ENCODE assay signal across 8 cellular contexts in the genomic region with DNA sequence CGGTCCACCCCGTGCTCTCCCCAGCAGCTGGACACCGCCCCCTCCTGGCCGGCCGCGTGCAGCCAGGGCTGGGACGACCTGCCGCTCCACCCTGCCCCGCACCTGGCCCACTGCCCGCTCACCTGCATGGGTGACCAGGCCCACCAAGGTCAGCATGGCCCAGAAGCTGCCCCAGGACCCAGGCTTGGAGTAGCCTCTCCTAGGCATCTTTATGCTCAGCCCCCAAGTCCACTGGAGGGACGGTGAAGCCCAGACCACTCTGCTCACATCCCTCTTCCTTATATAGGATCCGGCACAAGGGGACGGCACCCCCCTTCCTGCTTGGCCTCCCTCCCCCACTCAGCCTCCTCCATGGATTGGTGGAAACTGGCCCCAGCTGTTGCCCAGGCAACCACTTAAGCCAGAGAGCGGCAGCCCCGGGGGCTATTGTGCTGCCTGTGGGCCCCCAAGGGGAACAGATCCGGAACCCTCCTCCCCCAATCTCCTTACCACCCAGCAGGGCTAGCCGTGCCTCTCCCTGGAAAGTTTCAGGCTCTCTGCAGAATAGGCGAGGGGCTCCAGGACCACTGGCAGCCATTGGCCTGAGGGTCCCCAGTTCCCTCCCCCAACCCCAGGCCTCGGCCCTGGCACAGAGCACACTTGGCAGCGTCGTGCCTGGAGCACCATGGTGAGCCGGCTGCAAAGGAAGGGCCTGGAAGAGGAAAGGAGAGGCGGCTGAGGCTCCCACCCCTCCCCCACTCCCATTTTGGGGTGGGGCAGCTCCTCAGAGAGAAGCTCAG. TPM values are rescaled to one million over a fixed set of nuclear protein-coding genes. Genes with fewer than 3 reads are reported as not detected.
A peak's percentile ranks its signal among the peaks of the same experiment; 100 is the strongest.
DNase-seq lines count a peak whose midpoint lies in the region; ATAC-seq, FAIRE-seq and TF ChIP-seq lines count a peak whose summit lies in the region.

Gene BTBD17, minus strand, starts transcription at position 256 of the 779 bp plus-strand sequence. Its CDS starts 49 bp downstream, at position 207.

- DNase-seq in AG09309 (ENCODE audit: low read depth) (no peak), HCT116 (ENCODE audit: low read depth, low spot score) (no peak), RWPE2 (ENCODE audit: low spot score) (peak; percentile 65), caudate nucleus (lab: John Stamatoyannopoulos, UW) (peak in 49 of 61 donors; percentile 15 to 76 (median 55)), left kidney (ENCODE audit: low read depth, low spot score) (peak; percentile 79), suprapubic skin (ENCODE audit: low spot score in 2 of 2) (no peak), GM12891 (ENCODE audit: insufficient read length, low spot score) (no peak)

- no peaks in the 10 kb centered on the region for H3K79me2 ChIP-seq in HCT116 (ENCODE audit: insufficient read depth, low read length)

- H3K9ac ChIP-seq in HCT116 (ENCODE audit: low read length), result no peak within 1 kb of the TSS

- FAIRE-seq in GM12891 (lab: Jason Lieb, UNC), result no peak

- H3K9me3 ChIP-seq in HCT116 (ENCODE audit: control insufficient read depth in 1 of 2, insufficient read depth in 1 of 2, low read depth in 1 of 2, low read length in 2 of 2), result no peaks in the 10 kb centered on the region
- H3K9me3 ChIP-seq in RWPE2 (ENCODE audit: severe bottlenecking), result no peaks in the 10 kb centered on the region
- no peaks in the 10 kb centered on the region for H3K9me3 ChIP-seq in suprapubic skin

- H3K36me3 ChIP-seq in HCT116 (ENCODE audit: control insufficient read depth in 1 of 2, insufficient read depth in 2 of 2, low read length in 2 of 2) (no peaks in the 10 kb centered on the region), RWPE2 (ENCODE audit: low read depth) (no peaks in the 10 kb centered on the region), suprapubic skin (no peaks in the 10 kb centered on the region)

- peak; percentile 80 for TF ChIP-seq RAD21 in HCT116 (IDR thresholded peaks at IDR 0.05; ENCODE audit: low read depth)

- H2AFZ ChIP-seq in HCT116 (ENCODE audit: low read depth, low read length, poor library complexity, severe bottlenecking), result no peak within 1 kb of the TSS

- no peaks in the 10 kb centered on the region for H3K9me2 ChIP-seq in HCT116 (ENCODE audit: insufficient read depth)

- H3K4me2 ChIP-seq in HCT116 (ENCODE audit: low read length), result peak within 1 kb of the TSS; percentile 15; the same call in 1 of the 2 replicates

- H3K27me3 ChIP-seq in HCT116 (ENCODE audit: insufficient read depth, low read length) (no peaks in the 10 kb centered on the region), RWPE2 (ENCODE audit: insufficient read depth, poor library complexity, severe bottlenecking) (peaks cover 41% of the 10 kb centered on the region), suprapubic skin (peaks cover 65% of the 10 kb centered on the region)

- ATAC-seq in HCT116 (peak; percentile 96), RWPE2 (ENCODE audit: low read depth) (peak; percentile 74), GM21786 (IDR thresholded peaks at IDR 0.05; ENCODE audit: unreplicated experiment) (no peak)

- TF ChIP-seq CTCF in AG09309 (IDR thresholded peaks at IDR 0.05; ENCODE audit: control insufficient read depth, insufficient read depth, low read depth, low read length, missing control alignments) (peak; percentile 51), HCT116 (IDR thresholded peaks at IDR 0.05 in 2 of 3, conservative IDR thresholded peaks at IDR 0.05 in 1 of 3; ENCODE audit: borderline replicate concordance in 1 of 3, insufficient read depth in 1 of 3, low read depth in 2 of 3, low read length in 2 of 3) (peak; percentile 86 to 98 (median 98)), RWPE2 (IDR thresholded peaks at IDR 0.05; ENCODE audit: poor library complexity, severe bottlenecking) (peak; percentile 71), suprapubic skin (IDR thresholded peaks at IDR 0.05) (peak; percentile 22 to 59)

- no peak for TF ChIP-seq EP300 in suprapubic skin (IDR thresholded peaks at IDR 0.05)

- H3K4me3 ChIP-seq in AG09309 (ENCODE audit: control insufficient read depth, low read depth, low read length) (no peak within 1 kb of the TSS), HCT116 (replicated peaks in 1 of 2; ENCODE audit: low read depth in 1 of 2, low read length in 2 of 2) (no peak within 1 kb of the TSS), RWPE2 (ENCODE audit: severe bottlenecking) (no peak within 1 kb of the TSS), suprapubic skin (no peak within 1 kb of the TSS)

- intact Hi-C loops in HCT116 (cut with micrococcal nuclease), result loop anchor here (1.0 kb wide), 1 partner anchor 61 kb away; no protein-coding TSS in a partner anchor

- H3K27ac ChIP-seq in HCT116 (ENCODE audit: low read depth, low read length) (no peak within 1 kb of the TSS; the same call in 1 of the 2 replicates), RWPE2 (ENCODE audit: poor library complexity, severe bottlenecking) (no peak within 1 kb of the TSS), caudate nucleus (ENCODE audit: low read depth, low read length) (peak within 1 kb of the TSS; percentile 67), suprapubic skin (no peak within 1 kb of the TSS)

- no TSS peak for BruUV-seq in HCT116 (replicated peaks; lab: Mats Ljungman, UMichigan)

- RAD21 ChIA-PET in HCT116 (lab: Charles Lee; ENCODE audit: low non-redundant PET in 1 of 2, low total read pairs in 2 of 2, uncharacterized antibody in 2 of 2, unreplicated experiment in 2 of 2), result interaction anchor here in 1 of 2 experiments (0.8 kb wide), 1 partner anchor 56 kb away, joined by 3 read pairs; no protein-coding TSS in a partner anchor

- TF ChIP-seq POLR2A in HCT116 (IDR thresholded peaks at IDR 0.05; ENCODE audit: borderline replicate concordance, extremely low read depth, insufficient read depth, insufficient read length) (no peak), suprapubic skin (IDR thresholded peaks at IDR 0.05) (no peak), GM12891 (IDR thresholded peaks at IDR 0.05; ENCODE audit: low read depth, low read length) (no peak)

- H3K4me1 ChIP-seq in HCT116 (ENCODE audit: control insufficient read depth in 1 of 2, insufficient read depth in 2 of 2, low read length in 2 of 2) (peaks cover 0 to 8% of the 10 kb centered on the region in 2 experiments; a peak in 1 of 4 replicates), RWPE2 (ENCODE audit: insufficient read depth, poor library complexity, severe bottlenecking) (no peaks in the 10 kb centered on the region), suprapubic skin (peaks cover 7% of the 10 kb centered on the region)

- H4K20me1 ChIP-seq in HCT116 (ENCODE audit: insufficient read depth), result no peaks in the 10 kb centered on the region

- 23% methylated on average over 5 of the region's 23 CpGs for WGBS in suprapubic skin

- POLR2A ChIA-PET in HCT116 (lab: Charles Lee), result interaction anchor here (0.9 kb wide), 1 partner anchor 61 kb away, joined by 3 read pairs; no protein-coding TSS in a partner anchor

- CTCF ChIA-PET in HCT116 (lab: Charles Lee), result interaction anchor here (1.0 to 5.6 kb wide), 16 partner anchors 8 to 149 kb away, joined by 3 to 32 read pairs (median 6); partner anchors contain the start of gene TTYH2

TF ChIP-seq in HCT116, 20 proteins besides CTCF, POLR2A, EP300 and RAD21:
- TF ChIP-seq, protein P1, sequence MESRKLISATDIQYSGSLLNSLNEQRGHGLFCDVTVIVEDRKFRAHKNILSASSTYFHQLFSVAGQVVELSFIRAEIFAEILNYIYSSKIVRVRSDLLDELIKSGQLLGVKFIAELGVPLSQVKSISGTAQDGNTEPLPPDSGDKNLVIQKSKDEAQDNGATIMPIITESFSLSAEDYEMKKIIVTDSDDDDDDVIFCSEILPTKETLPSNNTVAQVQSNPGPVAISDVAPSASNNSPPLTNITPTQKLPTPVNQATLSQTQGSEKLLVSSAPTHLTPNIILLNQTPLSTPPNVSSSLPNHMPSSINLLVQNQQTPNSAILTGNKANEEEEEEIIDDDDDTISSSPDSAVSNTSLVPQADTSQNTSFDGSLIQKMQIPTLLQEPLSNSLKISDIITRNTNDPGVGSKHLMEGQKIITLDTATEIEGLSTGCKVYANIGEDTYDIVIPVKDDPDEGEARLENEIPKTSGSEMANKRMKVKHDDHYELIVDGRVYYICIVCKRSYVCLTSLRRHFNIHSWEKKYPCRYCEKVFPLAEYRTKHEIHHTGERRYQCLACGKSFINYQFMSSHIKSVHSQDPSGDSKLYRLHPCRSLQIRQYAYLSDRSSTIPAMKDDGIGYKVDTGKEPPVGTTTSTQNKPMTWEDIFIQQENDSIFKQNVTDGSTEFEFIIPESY (IDR thresholded peaks at IDR 0.05; ENCODE audit: extremely low read depth, insufficient replicate concordance, low read length), result no peak
- TF ChIP-seq EZH2 (IDR thresholded peaks at IDR 0.05), result no peak
- no peak for TF ChIP-seq ZNF274 (IDR thresholded peaks at IDR 0.05; ENCODE audit: low read depth, low read length)
- TF ChIP-seq EZH2phosphoT487 (IDR thresholded peaks at IDR 0.05; ENCODE audit: borderline replicate concordance), result no peak
- no peak for TF ChIP-seq SRF (IDR thresholded peaks at IDR 0.05; ENCODE audit: low read depth)
- TF ChIP-seq CEBPB (IDR thresholded peaks at IDR 0.05; ENCODE audit: low read depth), result no peak
- TF ChIP-seq POLR2AphosphoS5 (IDR thresholded peaks at IDR 0.05; ENCODE audit: low read depth, low read length), result no peak

TF ChIP-seq in GM12891, 5 proteins besides CTCF, POLR2A, EP300 and RAD21:
- TF ChIP-seq PAX5 (IDR thresholded peaks at IDR 0.05; ENCODE audit: insufficient read depth, low read length, severe bottlenecking) (no peak), SPI1 (IDR thresholded peaks at IDR 0.05; ENCODE audit: low read depth, low read length) (no peak), TAF1 (IDR thresholded peaks at IDR 0.05; ENCODE audit: low read depth, low read length) (no peak), POU2F2 (IDR thresholded peaks at IDR 0.05; ENCODE audit: low read depth, low read length) (no peak), POLR2AphosphoS5 (IDR thresholded peaks at IDR 0.05; ENCODE audit: low read depth, low read length) (no peak)

RNA-seq across cellular contexts. Expression of gene BTBD17, which starts in this region (rescaled TPM):
- total RNA-seq in HCT116 (2021; ENCODE audit: unreplicated experiment), result not detected
- 0.05 and 0.07 TPM in 2 replicates for polyA plus RNA-seq in HCT116 (2012)
- not detected for total RNA-seq in suprapubic skin
- polyA plus RNA-seq in GM12891 (2012; ENCODE audit: low read depth, missing spikeins), result not detected

Comparison
In these comparisons a context has a peak if more than half of its experiments do, and no peak if none do; other contexts are left out.
1. Peak in ATAC-seq and H3K4me2 ChIP-seq in HCT116; RNA of the gene not detected or under 1 TPM.
2. DNase-seq: peak in RWPE2 (single experiment), caudate nucleus (49 of 61) and left kidney (single experiment); none in AG09309 (single experiment), HCT116 (single experiment), suprapubic skin (0 of 2) and GM12891 (single experiment).
3. CTCF ChIP-seq: peak in every context shown above with its lines; median percentile 98 in HCT116; 71 in RWPE2; 51 in AG09309; 40 in suprapubic skin.